In genomic region chr16:30924797-30925645, GRCh38 we compare ENCODE assay signal across 6 cellular contexts. TPM values are rescaled to one million over a fixed set of nuclear protein-coding genes. Genes with fewer than 3 reads are reported as not detected.
DNase-seq lines count a peak whose midpoint lies in the region; ATAC-seq, FAIRE-seq and TF ChIP-seq lines count a peak whose summit lies in the region.

No MANE protein-coding gene starts in this region.

- H3K4me1 Mint-ChIP-seq in osteocyte (ENCODE audit: unreplicated experiment): peaks cover 12% of the 10 kb centered on the region

- H3K79me2 ChIP-seq in K562 (ENCODE audit: control insufficient read depth, insufficient read depth, low read length): peaks cover 17% of the 10 kb centered on the region

- DNase-seq in HFF-Myc (ENCODE audit: extremely low read depth, low read depth): no peak
- DNase-seq in K562 (ENCODE audit: extremely low read depth in 1 of 4, low spot score in 3 of 4): no peak
- no peak for DNase-seq in osteocyte (ENCODE audit: extremely low spot score, unreplicated experiment)
- no peak for DNase-seq in NCI-H1105 treated with DMSO at 0.1 percent for 48 hours (lab: John Stamatoyannopoulos, UW)
- no peak for DNase-seq in DMS53 treated with DMSO at 0.1 percent for 48 hours (lab: John Stamatoyannopoulos, UW; ENCODE audit: unreplicated experiment)

- TF ChIP-seq POLR2A in K562 (conservative IDR thresholded peaks at IDR 0.05): no peak

- WGBS in K562 (ENCODE audit: insufficient coverage, low coverage, missing lambda C conversion rate): 73% methylated on average over 11 of the region's 12 CpGs

- no peaks in the 10 kb centered on the region; a peak in 1 of 5 replicates for H3K27me3 ChIP-seq in K562 (ENCODE audit: control insufficient read depth in 2 of 2, insufficient read depth in 2 of 2, low read length in 2 of 2)

- no peaks in the 10 kb centered on the region for H3K9me3 Mint-ChIP-seq in osteocyte (ENCODE audit: unreplicated experiment)

- H3K9ac ChIP-seq in K562 (ENCODE audit: insufficient read depth in 1 of 2, low read depth in 2 of 2, low read length in 2 of 2): peak overlapping the region; percentile 30 to 93; a peak in 3 of 4 replicates

- TF ChIP-seq CTCF in HFF-Myc (IDR thresholded peaks at IDR 0.05; ENCODE audit: low read depth, low read length, missing control alignments) (no peak), K562 (IDR thresholded peaks at IDR 0.05 in 2 of 3, conservative IDR thresholded peaks at IDR 0.05 in 1 of 3; ENCODE audit: insufficient read depth in 2 of 3, low read depth in 1 of 3, low read length in 3 of 3) (no peak), osteocyte (IDR thresholded peaks at IDR 0.05) (no peak)

- peak overlapping the region; percentile 69 for H3K4me2 ChIP-seq in K562 (ENCODE audit: insufficient read depth, low read length)

- CTCF ChIA-PET in K562 (lab: Yijun Ruan, JAX; ENCODE audit: low intra/inter-chr PET ratio): no interaction called here

- no peaks in the 10 kb centered on the region for H3K9me3 ChIP-seq in K562 (replicated peaks; ENCODE audit: control insufficient read depth, insufficient read depth, low read depth, low read length)

- TF ChIP-seq EP300 in K562 (IDR thresholded peaks at IDR 0.05; ENCODE audit: low read length): no peak

- H3K27me3 Mint-ChIP-seq in osteocyte (ENCODE audit: unreplicated experiment): no peaks in the 10 kb centered on the region

- no peak for TF ChIP-seq RAD21 in K562 (CRISPR knock-in tag; conservative IDR thresholded peaks at IDR 0.05 in 1 of 2, IDR thresholded peaks at IDR 0.05 in 1 of 2)

- ATAC-seq in K562 (no peak), GM18519 (IDR thresholded peaks at IDR 0.05; ENCODE audit: low FRiP score, unreplicated experiment) (no peak)

- peaks cover 3% of the 10 kb centered on the region; the same call in 1 of the 2 replicates for H4K20me1 ChIP-seq in K562 (replicated peaks; ENCODE audit: control insufficient read depth, insufficient read depth, low read length)

- POLR2A ChIA-PET in K562 (lab: Yijun Ruan, JAX): interaction anchor here (0.5 to 1.5 kb wide), 2 partner anchors 108 to 255 kb away, joined by 3 to 5 read pairs; partner anchors contain the start of genes FUS and STX4

- peaks cover 44% of the 10 kb centered on the region; the same call in 2 of the 3 replicates for H3K36me3 ChIP-seq in K562 (ENCODE audit: control insufficient read depth, insufficient read depth, low read length)

- H3K4me3 ChIP-seq in HFF-Myc (replicated peaks; ENCODE audit: low read depth, low read length) (peak overlapping the region; percentile 76), K562 (peak overlapping the region; percentile 85)

- H3K36me3 Mint-ChIP-seq in osteocyte (ENCODE audit: unreplicated experiment): peaks cover 4% of the 10 kb centered on the region

- H2AFZ ChIP-seq in K562 (ENCODE audit: low read depth, low read length): no peak overlapping the region

- FAIRE-seq in K562 (lab: Jason Lieb, UNC): no peak

- H3K27ac Mint-ChIP-seq in osteocyte (ENCODE audit: unreplicated experiment): peak overlapping the region; percentile 57

- H3K9me1 ChIP-seq in K562 (ENCODE audit: control insufficient read depth, insufficient read depth, low read length): peaks cover 3% of the 10 kb centered on the region

- peaks cover 3 to 54% of the 10 kb centered on the region in 2 experiments; a peak in 4 of 5 replicates for H3K4me1 ChIP-seq in K562 (replicated peaks in 1 of 2; ENCODE audit: control insufficient read depth in 2 of 2, insufficient read depth in 2 of 2, low read length in 2 of 2)

- peak overlapping the region; percentile 75 for H3K4me3 Mint-ChIP-seq in osteocyte (ENCODE audit: unreplicated experiment)

- in situ Hi-C loops in K562 (cut with MboI): loop anchor here (5.0 kb wide), 1 partner anchor 78 kb away; no protein-coding TSS in a partner anchor

- peak overlapping the region; percentile 55; the same call in 1 of the 3 replicates for H3K27ac ChIP-seq in K562 (ENCODE audit: extremely low read depth, low read depth, low read length)

- intact Hi-C loops in K562 (cut with micrococcal nuclease): loop anchor here (5.0 kb wide), 3 partner anchors 48 to 268 kb away; partner anchors contain the start of gene FBRS

- TSS peak; percentile 48 for BruUV-seq in K562 (replicated peaks; lab: Mats Ljungman, UMichigan)

RNA-seq across cellular contexts. Expression of gene FBXL19, which starts 1.6 kb away (rescaled TPM):
- 10.1 and 37.5 TPM in 2 replicates for total RNA-seq in K562 (2011; cell fraction: chromatin; rRNA removed; ENCODE audit: low replicate concordance)
- total RNA-seq in K562 (2011; cell fraction: nucleolus; rRNA removed): 30.4 and 31.2 TPM in 2 replicates
- total RNA-seq in K562 (2011; cell fraction: nucleoplasm; rRNA removed): 14.5 and 15.4 TPM in 2 replicates
- total RNA-seq in K562 (2014; rRNA removed): 32.7 and 48.1 TPM in 2 replicates
- 6.8 and 6.9 TPM in 2 replicates for total RNA-seq in K562 (2014; rRNA removed; fragmentation: Illumina TruSeq; extraction: Trizol)
- total RNA-seq in K562 (2015; rRNA removed; fragmentation: Illumina TruSeq; extraction: Trizol): 17.6 and 17.8 TPM in 2 replicates
- 40.4 and 48.0 TPM in 2 replicates for total RNA-seq in K562 (2021)
- polyA plus RNA-seq in K562 (2011; rRNA removed): 9.1 and 9.9 TPM in 2 replicates
- polyA plus RNA-seq in K562 (2011; cell fraction: cytosol; rRNA removed): 12.4 and 47.6 TPM in 2 replicates
- 16.9 and 37.2 TPM in 2 replicates for polyA plus RNA-seq in K562 (2011; cell fraction: nucleus; rRNA removed)
- polyA plus RNA-seq in K562 (2012): 17.7 and 25.5 TPM in 2 replicates
- 7.6 and 18.1 TPM in 2 replicates for polyA plus RNA-seq in K562 (2014; fragmentation: Illumina TruSeq; extraction: Trizol)
- polyA plus RNA-seq in K562 (2014; fragmentation: Nextera tagmentation; extraction: Ambion mirVana): under 1 TPM in 1 of 2 experiments, not detected in 1; 0.13 TPM
- polyA plus RNA-seq in K562 (2014; rRNA removed): 22.0 and 26.0 TPM in 2 replicates
- 3.8 and 7.2 TPM in 2 replicates for polyA minus RNA-seq in K562 (2011; rRNA and poly(A)+ RNA removed)
- polyA minus RNA-seq in K562 (2011; cell fraction: cytosol; rRNA and poly(A)+ RNA removed): 26.1 and 27.7 TPM in 2 replicates
- 7.5 and 9.4 TPM in 2 replicates for polyA minus RNA-seq in K562 (2011; cell fraction: nucleus; rRNA and poly(A)+ RNA removed)
- 23.1 and 24.3 TPM in 2 replicates for total RNA-seq in osteocyte

RNA-seq across cellular contexts. Expression of gene ORAI3, which starts 23.8 kb away (rescaled TPM):
- 12.4 and 41.2 TPM in 2 replicates for total RNA-seq in K562 (2011; cell fraction: chromatin; rRNA removed; ENCODE audit: low replicate concordance)
- 46.8 and 54.4 TPM in 2 replicates for total RNA-seq in K562 (2011; cell fraction: nucleolus; rRNA removed)
- 36.7 and 43.2 TPM in 2 replicates for total RNA-seq in K562 (2011; cell fraction: nucleoplasm; rRNA removed)
- total RNA-seq in K562 (2014; rRNA removed) (19.0 and 23.5 TPM in 2 replicates), K562 (2014; rRNA removed; fragmentation: Illumina TruSeq; extraction: Trizol) (6.3 and 7.8 TPM in 2 replicates), K562 (2015; rRNA removed; fragmentation: Illumina TruSeq; extraction: Trizol) (12.4 and 12.9 TPM in 2 replicates), K562 (2021) (21.9 and 23.3 TPM in 2 replicates), osteocyte (25.2 and 30.0 TPM in 2 replicates)
- polyA plus RNA-seq in K562 (2011; rRNA removed) (15.8 and 29.7 TPM in 2 replicates), K562 (2014; fragmentation: Illumina TruSeq; extraction: Trizol) (14.1 and 18.0 TPM in 2 replicates), K562 (2014; fragmentation: Nextera tagmentation; extraction: Ambion mirVana) (1 to 10 TPM; 4.9 to 5.8 TPM), K562 (2014; rRNA removed) (16.5 and 19.0 TPM in 2 replicates)
- 44.9 and 57.8 TPM in 2 replicates for polyA plus RNA-seq in K562 (2011; cell fraction: cytosol; rRNA removed)
- polyA plus RNA-seq in K562 (2011; cell fraction: nucleus; rRNA removed): 25.0 and 28.3 TPM in 2 replicates
- polyA plus RNA-seq in K562 (2012): 19.4 and 52.1 TPM in 2 replicates
- 12.8 and 14.8 TPM in 2 replicates for polyA minus RNA-seq in K562 (2011; rRNA and poly(A)+ RNA removed)
- 15.8 and 19.1 TPM in 2 replicates for polyA minus RNA-seq in K562 (2011; cell fraction: cytosol; rRNA and poly(A)+ RNA removed)
- polyA minus RNA-seq in K562 (2011; cell fraction: nucleus; rRNA and poly(A)+ RNA removed): 9.3 and 12.7 TPM in 2 replicates

RNA-seq across cellular contexts. Expression of gene CTF1, which starts 28.6 kb away (rescaled TPM):
- total RNA-seq in K562 (2011; cell fraction: chromatin; rRNA removed; ENCODE audit: low replicate concordance): 2.9 and 6.1 TPM in 2 replicates
- 4.2 and 5.5 TPM in 2 replicates for total RNA-seq in K562 (2011; cell fraction: nucleolus; rRNA removed)
- total RNA-seq in K562 (2011; cell fraction: nucleoplasm; rRNA removed): 6.2 and 12.7 TPM in 2 replicates
- total RNA-seq in K562 (2014; rRNA removed): 0.36 and 1.0 TPM in 2 replicates
- 0.38 and 0.44 TPM in 2 replicates for total RNA-seq in K562 (2014; rRNA removed; fragmentation: Illumina TruSeq; extraction: Trizol)
- 0.33 and 0.53 TPM in 2 replicates for total RNA-seq in K562 (2015; rRNA removed; fragmentation: Illumina TruSeq; extraction: Trizol)
- 1.8 TPM in 2 replicates for total RNA-seq in K562 (2021)
- polyA plus RNA-seq in K562 (2011; rRNA removed): 1.9 and 3.6 TPM in 2 replicates
- 6.9 and 7.6 TPM in 2 replicates for polyA plus RNA-seq in K562 (2011; cell fraction: cytosol; rRNA removed)
- polyA plus RNA-seq in K562 (2011; cell fraction: nucleus; rRNA removed): 11.5 and 14.8 TPM in 2 replicates
- 2.0 and 5.6 TPM in 2 replicates for polyA plus RNA-seq in K562 (2012)
- 2.5 and 2.8 TPM in 2 replicates for polyA plus RNA-seq in K562 (2014; fragmentation: Illumina TruSeq; extraction: Trizol)
- under 1 TPM; 0.24 to 0.35 TPM for polyA plus RNA-seq in K562 (2014; fragmentation: Nextera tagmentation; extraction: Ambion mirVana)
- polyA plus RNA-seq in K562 (2014; rRNA removed): 1.8 and 2.1 TPM in 2 replicates
- 0.98 and 1.7 TPM in 2 replicates for polyA minus RNA-seq in K562 (2011; rRNA and poly(A)+ RNA removed)
- 1.1 and 1.4 TPM in 2 replicates for polyA minus RNA-seq in K562 (2011; cell fraction: cytosol; rRNA and poly(A)+ RNA removed)
- 1.3 and 1.9 TPM in 2 replicates for polyA minus RNA-seq in K562 (2011; cell fraction: nucleus; rRNA and poly(A)+ RNA removed)
- 5.1 and 6.0 TPM in 2 replicates for total RNA-seq in osteocyte

RNA-seq across cellular contexts. Expression of gene BCL7C, which starts 31.1 kb away (rescaled TPM):
- 6.9 and 9.3 TPM in 2 replicates for total RNA-seq in K562 (2011; cell fraction: chromatin; rRNA removed; ENCODE audit: low replicate concordance)
- total RNA-seq in K562 (2011; cell fraction: nucleolus; rRNA removed): 8.7 and 9.0 TPM in 2 replicates
- 7.6 and 10.6 TPM in 2 replicates for total RNA-seq in K562 (2011; cell fraction: nucleoplasm; rRNA removed)
- total RNA-seq in K562 (2014; rRNA removed) (80.1 and 85.8 TPM in 2 replicates), K562 (2014; rRNA removed; fragmentation: Illumina TruSeq; extraction: Trizol) (7.0 and 7.9 TPM in 2 replicates), K562 (2015; rRNA removed; fragmentation: Illumina TruSeq; extraction: Trizol) (31.6 and 32.9 TPM in 2 replicates), K562 (2021) (41.2 and 43.1 TPM in 2 replicates), osteocyte (37.6 and 38.1 TPM in 2 replicates)
- polyA plus RNA-seq in K562 (2011; rRNA removed) (15.1 and 17.4 TPM in 2 replicates), K562 (2014; fragmentation: Illumina TruSeq; extraction: Trizol) (19.6 and 37.5 TPM in 2 replicates), K562 (2014; fragmentation: Nextera tagmentation; extraction: Ambion mirVana) (1 to 10 TPM; 1.7 to 2.6 TPM), K562 (2014; rRNA removed) (61.9 and 75.9 TPM in 2 replicates)
- 18.7 and 45.5 TPM in 2 replicates for polyA plus RNA-seq in K562 (2011; cell fraction: cytosol; rRNA removed)
- 7.4 and 12.0 TPM in 2 replicates for polyA plus RNA-seq in K562 (2011; cell fraction: nucleus; rRNA removed)
- polyA plus RNA-seq in K562 (2012): 23.9 and 28.5 TPM in 2 replicates
- polyA minus RNA-seq in K562 (2011; rRNA and poly(A)+ RNA removed): 2.2 and 3.5 TPM in 2 replicates
- polyA minus RNA-seq in K562 (2011; cell fraction: cytosol; rRNA and poly(A)+ RNA removed): 7.9 and 8.1 TPM in 2 replicates
- 2.6 TPM in 2 replicates for polyA minus RNA-seq in K562 (2011; cell fraction: nucleus; rRNA and poly(A)+ RNA removed)

RNA-seq across cellular contexts. Expression of gene SETD1A, which starts 32.5 kb away (rescaled TPM):
- total RNA-seq in K562 (2011; cell fraction: chromatin; rRNA removed; ENCODE audit: low replicate concordance): 24.2 and 49.1 TPM in 2 replicates
- 22.3 and 24.7 TPM in 2 replicates for total RNA-seq in K562 (2011; cell fraction: nucleolus; rRNA removed)
- total RNA-seq in K562 (2011; cell fraction: nucleoplasm; rRNA removed): 17.1 and 19.1 TPM in 2 replicates
- total RNA-seq in K562 (2014; rRNA removed) (4.2 and 7.9 TPM in 2 replicates), K562 (2014; rRNA removed; fragmentation: Illumina TruSeq; extraction: Trizol) (2.0 and 2.5 TPM in 2 replicates), K562 (2015; rRNA removed; fragmentation: Illumina TruSeq; extraction: Trizol) (4.6 and 5.7 TPM in 2 replicates), K562 (2021) (30.2 and 36.0 TPM in 2 replicates), osteocyte (20.1 and 22.6 TPM in 2 replicates)
- polyA plus RNA-seq in K562 (2011; rRNA removed) (2.2 and 3.0 TPM in 2 replicates), K562 (2014; fragmentation: Illumina TruSeq; extraction: Trizol) (15.0 and 20.1 TPM in 2 replicates), K562 (2014; fragmentation: Nextera tagmentation; extraction: Ambion mirVana) (under 1 TPM; 0.08 to 0.14 TPM), K562 (2014; rRNA removed) (15.5 and 16.9 TPM in 2 replicates)
- 1.6 and 2.3 TPM in 2 replicates for polyA plus RNA-seq in K562 (2011; cell fraction: cytosol; rRNA removed)
- 15.4 and 22.7 TPM in 2 replicates for polyA plus RNA-seq in K562 (2011; cell fraction: nucleus; rRNA removed)
- 17.4 and 52.0 TPM in 2 replicates for polyA plus RNA-seq in K562 (2012)
- 1.7 and 2.1 TPM in 2 replicates for polyA minus RNA-seq in K562 (2011; rRNA and poly(A)+ RNA removed)
- polyA minus RNA-seq in K562 (2011; cell fraction: cytosol; rRNA and poly(A)+ RNA removed): 10.0 and 10.3 TPM in 2 replicates
- polyA minus RNA-seq in K562 (2011; cell fraction: nucleus; rRNA and poly(A)+ RNA removed): 6.1 and 8.6 TPM in 2 replicates
